Comparison of ENCODE assay signal across 31 cellular contexts in the genomic region with DNA sequence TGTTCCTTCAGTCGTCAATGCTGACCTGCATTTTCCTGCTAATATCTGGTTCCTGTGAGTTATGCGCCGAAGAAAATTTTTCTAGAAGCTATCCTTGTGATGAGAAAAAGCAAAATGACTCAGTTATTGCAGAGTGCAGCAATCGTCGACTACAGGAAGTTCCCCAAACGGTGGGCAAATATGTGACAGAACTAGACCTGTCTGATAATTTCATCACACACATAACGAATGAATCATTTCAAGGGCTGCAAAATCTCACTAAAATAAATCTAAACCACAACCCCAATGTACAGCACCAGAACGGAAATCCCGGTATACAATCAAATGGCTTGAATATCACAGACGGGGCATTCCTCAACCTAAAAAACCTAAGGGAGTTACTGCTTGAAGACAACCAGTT. TPM values are rescaled to one million over a fixed set of nuclear protein-coding genes. Genes with fewer than 3 reads are reported as not detected.
DNase-seq lines count a peak whose midpoint lies in the region; ATAC-seq, FAIRE-seq and TF ChIP-seq lines count a peak whose summit lies in the region.
"Had no signal": no experiment of that assay in that cellular context is flagged by ENCODE, and none has a peak within 500 bp of the region (broad histone marks: within the 10 kb centered on the region; RNA-seq: fewer than 3 reads in every experiment).

No MANE protein-coding gene starts in this region.

- no peak for TF ChIP-seq CTCF in activated CD8-positive, alpha-beta T cell treated with anti-CD3 and anti-CD28 coated beads for 36 hours (IDR thresholded peaks at IDR 0.05)
- TF ChIP-seq CTCF in NB4 (IDR thresholded peaks at IDR 0.05; ENCODE audit: low read depth, low read length): no peak
- no peak for TF ChIP-seq CTCF in astrocyte (IDR thresholded peaks at IDR 0.05; ENCODE audit: insufficient read depth, low read depth, low read length)
- no peak for TF ChIP-seq CTCF in A673 (conservative IDR thresholded peaks at IDR 0.05; ENCODE audit: low read depth, low read length)

- no peaks in the 10 kb centered on the region for H4K20me1 ChIP-seq in astrocyte (ENCODE audit: insufficient read depth, low read length)

- H3K27ac ChIP-seq in astrocyte (ENCODE audit: low read depth, low read length) (no peak overlapping the region), A673 (ENCODE audit: low read depth, low read length, poor library complexity, severe bottlenecking) (no peak overlapping the region)
- H3K27ac ChIP-seq: dorsolateral prefrontal cortex, left ventricle myocardium inferior, thyroid gland had no signal

- intact Hi-C loops in activated CD8-positive, alpha-beta T cell treated with anti-CD3 and anti-CD28 coated beads for 36 hours (cut with micrococcal nuclease): no loop called here
- intact Hi-C loops in A673 (cut with micrococcal nuclease; ENCODE audit: unreplicated experiment): no loop called here

- CTCF ChIA-PET in activated CD8-positive, alpha-beta T cell treated with anti-CD3 and anti-CD28 coated beads for 36 hours (lab: Charles Lee): no interaction called here
- CTCF ChIA-PET in activated CD8-positive, alpha-beta T cell treated with anti-CD3 and anti-CD28 coated beads, Interleukin-2, amount 10 ng/mL, durations not matched to agents 7 days and 5 days (lab: Charles Lee): no interaction called here
- CTCF ChIA-PET in A673 (lab: Charles Lee): no interaction called here

- H3K9me3 ChIP-seq in astrocyte (ENCODE audit: insufficient read depth, low read depth, low read length) (no peaks in the 10 kb centered on the region), A673 (ENCODE audit: low read depth, low read length, poor library complexity, severe bottlenecking) (no peaks in the 10 kb centered on the region)
- H3K9me3 ChIP-seq: left ventricle myocardium inferior, thyroid gland had no signal

- no peaks in the 10 kb centered on the region for H3K27me3 ChIP-seq in astrocyte (ENCODE audit: insufficient read depth, low read length)
- H3K27me3 ChIP-seq in A673 (replicated peaks; ENCODE audit: insufficient read depth, low read depth, low read length, poor library complexity): no peaks in the 10 kb centered on the region
- H3K27me3 ChIP-seq: thyroid gland had no signal

- H3K36me3 Mint-ChIP-seq in activated CD8-positive, alpha-beta T cell treated with anti-CD3 and anti-CD28 coated beads for 36 hours (ENCODE audit: low read depth): no peaks in the 10 kb centered on the region
- no peaks in the 10 kb centered on the region for H3K36me3 Mint-ChIP-seq in activated CD8-positive, alpha-beta T cell treated with anti-CD3 and anti-CD28 coated beads, Interleukin-2, amount 10 ng/mL, durations not matched to agents 7 days and 5 days (ENCODE audit: low read depth)
- H3K36me3 Mint-ChIP-seq in astrocyte (ENCODE audit: low read depth, unreplicated experiment): no peaks in the 10 kb centered on the region
- no peaks in the 10 kb centered on the region for H3K36me3 Mint-ChIP-seq in stimulated activated effector memory CD8-positive, alpha-beta T cell treated with anti-CD3 and anti-CD28 coated beads, Interleukin-12 subunit alpha, Interleukin-12 subunit beta, amount 100 ng/mL, for 72 hours
- H3K36me3 Mint-ChIP-seq: activated naive CD8-positive, alpha-beta T cell treated with anti-CD3 and anti-CD28 coated beads, Interleukin-2, amount 10 ng/mL, durations not matched to agents 7 days and 5 days; WTC11 had no signal

- H3K36me3 ChIP-seq in astrocyte (ENCODE audit: insufficient read depth, low read length) (no peaks in the 10 kb centered on the region), A673 (ENCODE audit: insufficient read depth, low read length, poor library complexity, severe bottlenecking) (no peaks in the 10 kb centered on the region)
- H3K36me3 ChIP-seq: left ventricle myocardium inferior, thyroid gland had no signal

- H3K4me1 Mint-ChIP-seq in activated CD8-positive, alpha-beta T cell treated with anti-CD3 and anti-CD28 coated beads for 36 hours (ENCODE audit: low read depth): peaks cover 8% of the 10 kb centered on the region
- peaks cover 3% of the 10 kb centered on the region for H3K4me1 Mint-ChIP-seq in activated CD8-positive, alpha-beta T cell treated with anti-CD3 and anti-CD28 coated beads, Interleukin-2, amount 10 ng/mL, durations not matched to agents 7 days and 5 days (ENCODE audit: low read depth)
- H3K4me1 Mint-ChIP-seq in astrocyte (ENCODE audit: low read depth, unreplicated experiment): no peaks in the 10 kb centered on the region
- no peaks in the 10 kb centered on the region for H3K4me1 Mint-ChIP-seq in stimulated activated effector memory CD8-positive, alpha-beta T cell treated with anti-CD3 and anti-CD28 coated beads, Interleukin-12 subunit alpha, Interleukin-12 subunit beta, amount 100 ng/mL, for 72 hours
- H3K4me1 Mint-ChIP-seq: activated naive CD8-positive, alpha-beta T cell treated with anti-CD3 and anti-CD28 coated beads, Interleukin-2, amount 10 ng/mL, durations not matched to agents 7 days and 5 days had no signal

- peaks cover 3% of the 10 kb centered on the region for H3K27me3 Mint-ChIP-seq in activated CD8-positive, alpha-beta T cell treated with anti-CD3 and anti-CD28 coated beads for 36 hours
- no peaks in the 10 kb centered on the region for H3K27me3 Mint-ChIP-seq in activated CD8-positive, alpha-beta T cell treated with anti-CD3 and anti-CD28 coated beads, Interleukin-2, amount 10 ng/mL, durations not matched to agents 7 days and 5 days (ENCODE audit: low read depth)
- no peaks in the 10 kb centered on the region for H3K27me3 Mint-ChIP-seq in astrocyte (ENCODE audit: low read depth, unreplicated experiment)
- H3K27me3 Mint-ChIP-seq: activated naive CD8-positive, alpha-beta T cell treated with anti-CD3 and anti-CD28 coated beads, Interleukin-2, amount 10 ng/mL, durations not matched to agents 7 days and 5 days; stimulated activated naive CD8-positive, alpha-beta T cell treated with anti-CD3 and anti-CD28 coated beads, Interleukin-15, Interleukin-2, amounts not matched to agents 100 ng/mL and 50 ng/mL, for 24 hours had no signal

- H3K9me3 Mint-ChIP-seq in activated CD8-positive, alpha-beta T cell treated with anti-CD3 and anti-CD28 coated beads for 36 hours: no peaks in the 10 kb centered on the region
- H3K9me3 Mint-ChIP-seq in activated CD8-positive, alpha-beta T cell treated with anti-CD3 and anti-CD28 coated beads, Interleukin-2, amount 10 ng/mL, durations not matched to agents 7 days and 5 days (ENCODE audit: insufficient read depth): no peaks in the 10 kb centered on the region
- H3K9me3 Mint-ChIP-seq in astrocyte (ENCODE audit: unreplicated experiment): no peaks in the 10 kb centered on the region
- no peaks in the 10 kb centered on the region for H3K9me3 Mint-ChIP-seq in stimulated activated effector memory CD8-positive, alpha-beta T cell treated with anti-CD3 and anti-CD28 coated beads, Interleukin-12 subunit alpha, Interleukin-12 subunit beta, amount 100 ng/mL, for 72 hours
- H3K9me3 Mint-ChIP-seq: activated naive CD8-positive, alpha-beta T cell treated with anti-CD3 and anti-CD28 coated beads, Interleukin-2, amount 10 ng/mL, durations not matched to agents 7 days and 5 days; WTC11 had no signal

- DNase-seq in activated CD8-positive, alpha-beta T cell treated with anti-CD3 and anti-CD28 coated beads for 36 hours: no peak
- no peak for DNase-seq in activated CD8-positive, alpha-beta T cell treated with anti-CD3 and anti-CD28 coated beads, Interleukin-2, amount 10 ng/mL, durations not matched to agents 7 days and 5 days
- DNase-seq in NB4 (ENCODE audit: low read depth): peak; percentile 28
- no peak for DNase-seq in astrocyte (ENCODE audit: low read depth)
- no peak for DNase-seq in stimulated activated effector memory CD8-positive, alpha-beta T cell treated with anti-CD3 and anti-CD28 coated beads, Interleukin-12 subunit alpha, Interleukin-12 subunit beta, amount 100 ng/mL, for 72 hours (ENCODE audit: low spot score in 2 of 2)
- DNase-seq in dedifferentiated amniotic fluid mesenchymal stem cell (ENCODE audit: extremely low spot score): no peak
- DNase-seq in A673 (ENCODE audit: low spot score): no peak
- DNase-seq: activated CD4-positive, alpha-beta T cell treated with anti-CD3 and anti-CD28 coated beads, Interleukin-2, amount 50 U/mL, for 48 hours; activated effector memory CD4-positive, alpha-beta T cell treated with anti-CD3 and anti-CD28 coated beads, Interleukin-2, amount 50 U/mL, for 16 hours; activated naive CD8-positive, alpha-beta T cell treated with anti-CD3 and anti-CD28 coated beads, Interleukin-2, amount 10 ng/mL, durations not matched to agents 7 days and 5 days; cerebellar nuclear complex; dorsolateral prefrontal cortex; GOT3; islet precursor cell; Karpas-422; left ventricle myocardium inferior; NCI-H1105; NCI-H1930; NCI-H69; occipital lobe; T1000; thyroid gland had no signal

- no peak overlapping the region for H3K4me3 Mint-ChIP-seq in activated CD8-positive, alpha-beta T cell treated with anti-CD3 and anti-CD28 coated beads for 36 hours
- H3K4me3 Mint-ChIP-seq in activated CD8-positive, alpha-beta T cell treated with anti-CD3 and anti-CD28 coated beads, Interleukin-2, amount 10 ng/mL, durations not matched to agents 7 days and 5 days: no peak overlapping the region
- H3K4me3 Mint-ChIP-seq in astrocyte (ENCODE audit: unreplicated experiment): no peak overlapping the region
- H3K4me3 Mint-ChIP-seq in stimulated activated effector memory CD8-positive, alpha-beta T cell treated with anti-CD3 and anti-CD28 coated beads, Interleukin-12 subunit alpha, Interleukin-12 subunit beta, amount 100 ng/mL, for 72 hours: peak overlapping the region; percentile 29
- H3K4me3 Mint-ChIP-seq: activated naive CD8-positive, alpha-beta T cell treated with anti-CD3 and anti-CD28 coated beads, Interleukin-2, amount 10 ng/mL, durations not matched to agents 7 days and 5 days; stimulated activated naive CD8-positive, alpha-beta T cell treated with anti-CD3 and anti-CD28 coated beads, Interleukin-15, Interleukin-2, amounts not matched to agents 100 ng/mL and 50 ng/mL, for 24 hours; WTC11 had no signal

- no peak for TF ChIP-seq POLR2A in NB4 (IDR thresholded peaks at IDR 0.05; ENCODE audit: extremely low read depth, insufficient read length)

- peak; percentile 52 for FAIRE-seq in astrocyte (lab: Jason Lieb, UNC)
- FAIRE-seq: A204.1, endothelial cell of umbilical vein, HepG2 had no signal

- no peak overlapping the region for H3K4me2 ChIP-seq in astrocyte (ENCODE audit: low read length)

- H3K27ac Mint-ChIP-seq in activated CD8-positive, alpha-beta T cell treated with anti-CD3 and anti-CD28 coated beads for 36 hours: no peak overlapping the region
- no peak overlapping the region for H3K27ac Mint-ChIP-seq in activated CD8-positive, alpha-beta T cell treated with anti-CD3 and anti-CD28 coated beads, Interleukin-2, amount 10 ng/mL, durations not matched to agents 7 days and 5 days
- no peak overlapping the region for H3K27ac Mint-ChIP-seq in astrocyte (ENCODE audit: unreplicated experiment)
- no peak overlapping the region for H3K27ac Mint-ChIP-seq in stimulated activated effector memory CD8-positive, alpha-beta T cell treated with anti-CD3 and anti-CD28 coated beads, Interleukin-12 subunit alpha, Interleukin-12 subunit beta, amount 100 ng/mL, for 72 hours
- H3K27ac Mint-ChIP-seq: activated naive CD8-positive, alpha-beta T cell treated with anti-CD3 and anti-CD28 coated beads, Interleukin-2, amount 10 ng/mL, durations not matched to agents 7 days and 5 days; stimulated activated naive CD8-positive, alpha-beta T cell treated with anti-CD3 and anti-CD28 coated beads, Interleukin-15, Interleukin-2, amounts not matched to agents 100 ng/mL and 50 ng/mL, for 24 hours; WTC11 had no signal

- peak; percentile 70 for ATAC-seq in activated CD8-positive, alpha-beta T cell treated with anti-CD3 and anti-CD28 coated beads for 36 hours
- no peak for ATAC-seq in activated CD8-positive, alpha-beta T cell treated with anti-CD3 and anti-CD28 coated beads, Interleukin-2, amount 10 ng/mL, durations not matched to agents 7 days and 5 days
- peak; percentile 96 for ATAC-seq in stimulated activated effector memory CD8-positive, alpha-beta T cell treated with anti-CD3 and anti-CD28 coated beads, Interleukin-12 subunit alpha, Interleukin-12 subunit beta, amount 100 ng/mL, for 72 hours
- ATAC-seq in HG03469 (IDR thresholded peaks at IDR 0.05; ENCODE audit: unreplicated experiment): no peak
- ATAC-seq: HepG2, WTC11 had no signal

- no peak overlapping the region for H2AFZ ChIP-seq in astrocyte (ENCODE audit: low read depth, low read length)

- H3K4me1 ChIP-seq in astrocyte (ENCODE audit: insufficient read depth, low read length): no peaks in the 10 kb centered on the region
- no peaks in the 10 kb centered on the region for H3K4me1 ChIP-seq in A673 (ENCODE audit: insufficient read depth, low read length, poor library complexity, severe bottlenecking)
- H3K4me1 ChIP-seq: left ventricle myocardium inferior, thyroid gland had no signal

- no TSS peak for BruUV-seq in A673 (replicated peaks; lab: Mats Ljungman, UMichigan)

- no peak overlapping the region for H3K4me3 ChIP-seq in NB4 (ENCODE audit: low read depth, low read length)
- no peak overlapping the region for H3K4me3 ChIP-seq in astrocyte (ENCODE audit: insufficient read depth, low read depth, low read length)
- no peak overlapping the region for H3K4me3 ChIP-seq in A673 (ENCODE audit: low read depth, low read length, poor library complexity, severe bottlenecking)
- H3K4me3 ChIP-seq: dorsolateral prefrontal cortex, left ventricle myocardium inferior, thyroid gland had no signal

- no peak overlapping the region for H3K9ac ChIP-seq in astrocyte (ENCODE audit: low read length)

- H3K79me2 ChIP-seq in astrocyte (ENCODE audit: insufficient read depth, low read length): no peaks in the 10 kb centered on the region

- POLR2A ChIA-PET in activated CD8-positive, alpha-beta T cell treated with anti-CD3 and anti-CD28 coated beads for 36 hours (lab: Charles Lee): no interaction called here
- POLR2A ChIA-PET in activated CD8-positive, alpha-beta T cell treated with anti-CD3 and anti-CD28 coated beads, Interleukin-2, amount 10 ng/mL, durations not matched to agents 7 days and 5 days (lab: Charles Lee): no interaction called here
- POLR2A ChIA-PET in A673 (lab: Charles Lee; ENCODE audit: low non-redundant PET): no interaction called here

RNA-seq across cellular contexts. Expression of gene TLR8, which starts 12.6 kb away (rescaled TPM):
- not detected for total RNA-seq in activated CD8-positive, alpha-beta T cell treated with anti-CD3 and anti-CD28 coated beads for 36 hours
- total RNA-seq in activated CD8-positive, alpha-beta T cell treated with anti-CD3 and anti-CD28 coated beads, Interleukin-2, amount 10 ng/mL, durations not matched to agents 7 days and 5 days: not detected
- total RNA-seq in astrocyte (not detected in 2 replicates), A673 (2021) (not detected in 2 replicates)
- total RNA-seq: endothelial cell of umbilical vein, HepG2, myocyte, OCI-LY7, pulmonary artery endothelial cell, WTC11 had no signal

RNA-seq across cellular contexts. Expression of gene TLR7, which starts 52.2 kb away (rescaled TPM):
- under 1 TPM; 0.07 to 0.13 TPM for total RNA-seq in activated CD8-positive, alpha-beta T cell treated with anti-CD3 and anti-CD28 coated beads for 36 hours
- under 1 TPM in 1 of 2 experiments, not detected in 1; 0.05 TPM for total RNA-seq in activated CD8-positive, alpha-beta T cell treated with anti-CD3 and anti-CD28 coated beads, Interleukin-2, amount 10 ng/mL, durations not matched to agents 7 days and 5 days
- total RNA-seq in astrocyte (0.07 TPM in 1 of 2 replicates, not detected in the other), A673 (2021) (0.11 TPM in 2 replicates)
- total RNA-seq: endothelial cell of umbilical vein, HepG2, myocyte, pulmonary artery endothelial cell, WTC11 had no signal

RNA-seq across cellular contexts. Expression of gene TMSB4X, which starts 55.9 kb away (rescaled TPM):
- total RNA-seq in activated CD8-positive, alpha-beta T cell treated with anti-CD3 and anti-CD28 coated beads for 36 hours: 1,000 to 10,000 TPM; 5,169 to 5,393 TPM
- total RNA-seq in activated CD8-positive, alpha-beta T cell treated with anti-CD3 and anti-CD28 coated beads, Interleukin-2, amount 10 ng/mL, durations not matched to agents 7 days and 5 days: 1,000 to 10,000 TPM; 8,800 to 8,961 TPM
- total RNA-seq in astrocyte: 3,722 and 4,388 TPM in 2 replicates
- total RNA-seq in A673 (2021): 975 and 1,093 TPM in 2 replicates

Comparison
In these comparisons a context has a peak if more than half of its experiments do, and no peak if none do; other contexts are left out.
1. ATAC-seq: peak in activated CD8-positive, alpha-beta T cell treated with anti-CD3 and anti-CD28 coated beads for 36 hours (single experiment) and stimulated activated effector memory CD8-positive, alpha-beta T cell treated with anti-CD3 and anti-CD28 coated beads, Interleukin-12 subunit alpha, Interleukin-12 subunit beta, amount 100 ng/mL, for 72 hours (single experiment); none in activated CD8-positive, alpha-beta T cell treated with anti-CD3 and anti-CD28 coated beads, Interleukin-2, amount 10 ng/mL, durations not matched to agents 7 days and 5 days (single experiment) and HG03469 (single experiment).